20 cellular contexts compared by ENCODE assay signal in genomic region chr20:45032781-45033180, GRCh38.
A peak's percentile ranks its signal among the peaks of the same experiment; 100 is the strongest.
DNase-seq lines count a peak whose midpoint lies in the region; ATAC-seq and TF ChIP-seq lines count a peak whose summit lies in the region.
"Had no signal": no experiment of that assay in that cellular context is flagged by ENCODE, and none has a peak within 500 bp of the region (broad histone marks: within the 10 kb centered on the region; RNA-seq: fewer than 3 reads in every experiment).

No MANE protein-coding gene starts in this region.

- intact Hi-C loops in activated B cell treated with CpG ODN at 0.5 μM for 24 hours (cut with micrococcal nuclease): no loop called here

- H3K9ac ChIP-seq in SK-N-SH: no peak overlapping the region

- TF ChIP-seq RAD21 in SK-N-SH (IDR thresholded peaks at IDR 0.05; ENCODE audit: low read length): no peak

- H3K4me1 Mint-ChIP-seq in activated B cell treated with CpG ODN at 0.5 μM for 24 hours: peaks cover 51% of the 10 kb centered on the region
- H3K4me1 Mint-ChIP-seq in naive B cell: peaks cover 34 to 53% (median 52%) of the 10 kb centered on the region in 3 donors

- no peaks in the 10 kb centered on the region for H3K27me3 Mint-ChIP-seq in activated B cell treated with CpG ODN at 0.5 μM for 24 hours
- no peaks in the 10 kb centered on the region for H3K27me3 Mint-ChIP-seq in naive B cell

- peaks cover 2 to 25% of the 10 kb centered on the region in 2 experiments; a peak in 3 of 4 replicates for H3K4me1 ChIP-seq in SK-N-SH (ENCODE audit: control insufficient read depth in 1 of 2, insufficient read depth in 2 of 2, low read depth in 1 of 2, low read length in 1 of 2)

- no peaks in the 10 kb centered on the region for H3K9me3 ChIP-seq in SK-N-SH
- H3K9me3 ChIP-seq: BE2C had no signal

- H3K79me2 ChIP-seq in SK-N-SH (ENCODE audit: insufficient read depth): peaks cover 15% of the 10 kb centered on the region

- no peak overlapping the region for H3K4me3 ChIP-seq in SK-N-SH (ENCODE audit: low read depth in 2 of 2, low read length in 1 of 2)
- H3K4me3 ChIP-seq: dorsolateral prefrontal cortex, skin epidermis had no signal

- H3K9me2 ChIP-seq in SK-N-SH: no peaks in the 10 kb centered on the region

- DNase-seq in SK-N-SH (no peak), HCEC 1CT (peak; percentile 29), activated B cell treated with CpG ODN at 0.5 μM for 24 hours (no peak), naive B cell (no peak), nucleus accumbens (lab: John Stamatoyannopoulos, UW) (no peak), HuH-7.5 (ENCODE audit: low spot score) (no peak), GM13976 (ENCODE audit: low spot score) (no peak)
- DNase-seq: 8988T; amygdala; BE2C; caudate nucleus; dorsolateral prefrontal cortex; hypothalamus; KG1; NCI-H1092 treated with DMSO at 0.1 percent for 48 hours; SIG-M5; stimulated activated CD4-positive, alpha-beta T cell treated with anti-CD3 and anti-CD28 coated beads, Interleukin-4, amount 100 ng/mL, for 1 hour had no signal

- H3K36me3 Mint-ChIP-seq in activated B cell treated with CpG ODN at 0.5 μM for 24 hours (ENCODE audit: low read depth) (peaks cover 77% of the 10 kb centered on the region), naive B cell (peaks cover 11 to 28% of the 10 kb centered on the region in 2 donors)

- CTCF ChIA-PET in SK-N-SH (lab: Yijun Ruan, JAX): no interaction called here
- CTCF ChIA-PET in activated B cell treated with CpG ODN at 0.5 μM for 24 hours (lab: Charles Lee): no interaction called here

- in situ Hi-C loops in GM13976 (cut with MboI; ENCODE audit: low sequenced_read_pairs, unreplicated experiment): no loop called here

- H3K9me3 Mint-ChIP-seq in activated B cell treated with CpG ODN at 0.5 μM for 24 hours (peaks cover 4% of the 10 kb centered on the region), naive B cell (no peaks in the 10 kb centered on the region)
- H3K9me3 Mint-ChIP-seq: T-helper 2 cell treated with Interferon-gamma antibody and Interleukin-4, amounts not matched to agents 5 μg/mL and 100 μg/mL, for 36 hours had no signal

- H3K36me3 ChIP-seq in SK-N-SH (replicated peaks in 1 of 2; ENCODE audit: control insufficient read depth in 1 of 2, insufficient read depth in 2 of 2, low read length in 1 of 2): peaks cover under 1 to 42% of the 10 kb centered on the region in 2 experiments

- 71% methylated on average over 3 of the region's 3 CpGs for WGBS in SK-N-SH (ENCODE audit: low lambda C conversion rate)

- H3K27ac Mint-ChIP-seq in activated B cell treated with CpG ODN at 0.5 μM for 24 hours (peak overlapping the region; percentile 41), naive B cell (peak overlapping the region in 4 of 6 donors; percentile 1 to 91 (median 48))
- H3K27ac Mint-ChIP-seq: T-helper 2 cell treated with Interferon-gamma antibody and Interleukin-4, amounts not matched to agents 5 μg/mL and 100 μg/mL, for 36 hours had no signal

- POLR2A ChIA-PET in SK-N-SH (lab: Yijun Ruan, JAX): no interaction called here
- POLR2A ChIA-PET in activated B cell treated with CpG ODN at 0.5 μM for 24 hours (lab: Charles Lee): no interaction called here

- H3K27ac ChIP-seq in SK-N-SH (ENCODE audit: low read depth in 2 of 2, low read length in 1 of 2): peak overlapping the region in 1 of 2 experiments; percentile 52; a peak in 2 of 4 replicates
- H3K27ac ChIP-seq: dorsolateral prefrontal cortex, skin epidermis had no signal

- no peak overlapping the region for H3K4me2 ChIP-seq in SK-N-SH

- TF ChIP-seq CTCF in SK-N-SH (IDR thresholded peaks at IDR 0.05) (no peak), activated B cell treated with CpG ODN at 0.5 μM for 24 hours (IDR thresholded peaks at IDR 0.05) (no peak), GM13976 (IDR thresholded peaks at IDR 0.05; ENCODE audit: borderline replicate concordance, control extremely low read depth, extremely low read depth, insufficient read depth, missing control alignments) (no peak)

- peaks cover 27% of the 10 kb centered on the region for H3F3A ChIP-seq in SK-N-SH (replicated peaks; ENCODE audit: insufficient read depth)

- H4K20me1 ChIP-seq in SK-N-SH (ENCODE audit: insufficient read depth): no peaks in the 10 kb centered on the region

- H3K27me3 ChIP-seq in SK-N-SH (ENCODE audit: insufficient read depth): no peaks in the 10 kb centered on the region
- H3K27me3 ChIP-seq: BE2C, dorsolateral prefrontal cortex had no signal

- no peak overlapping the region for H2AFZ ChIP-seq in SK-N-SH (ENCODE audit: low read depth)

- peak overlapping the region; percentile 21 for H3K4me3 Mint-ChIP-seq in activated B cell treated with CpG ODN at 0.5 μM for 24 hours
- peak overlapping the region in 1 of 8 donors; percentile 21 for H3K4me3 Mint-ChIP-seq in naive B cell
- H3K4me3 Mint-ChIP-seq: T-helper 2 cell treated with Interferon-gamma antibody and Interleukin-4, amounts not matched to agents 5 μg/mL and 100 μg/mL, for 36 hours had no signal

- ATAC-seq in SK-N-SH treated with all-trans-retinoic acid at 6 μM for 48 hours (no peak), activated B cell treated with CpG ODN at 0.5 μM for 24 hours (ENCODE audit: low read depth) (peak; percentile 14), naive B cell (ENCODE audit: low read depth in 2 of 2) (peak in 1 of 2 donors; percentile 50)

- 0 out of 4 replicates have a peak, but pooled peaks of 1 of the 2 experiments have one; percentile 52 for TF ChIP-seq EP300 in SK-N-SH (IDR thresholded peaks at IDR 0.05; ENCODE audit: borderline replicate concordance in 1 of 2, low read depth in 1 of 2, low read length in 1 of 2)

TF ChIP-seq in SK-N-SH, 30 proteins besides CTCF, POLR2A, EP300 and RAD21:
- TF ChIP-seq GABPA (IDR thresholded peaks at IDR 0.05; ENCODE audit: low read depth): no peak
- no peak for TF ChIP-seq TEAD4 (IDR thresholded peaks at IDR 0.05; ENCODE audit: borderline replicate concordance, insufficient read depth)
- TF ChIP-seq TCF12 (IDR thresholded peaks at IDR 0.05): peak; percentile 56
- peak; percentile 90 for TF ChIP-seq MEF2A (IDR thresholded peaks at IDR 0.05; ENCODE audit: borderline replicate concordance, low read depth)
- TF ChIP-seq PBX3 (IDR thresholded peaks at IDR 0.05): peak; percentile 58
- TF ChIP-seq JUND (IDR thresholded peaks at IDR 0.05): peak; percentile 17; the same call in 1 of the 2 replicates

TF ChIP-seq in SK-N-SH treated with all-trans-retinoic acid at 6 μM for 48 hours, 23 proteins besides CTCF, POLR2A, EP300 and RAD21:
- no peak for TF ChIP-seq PPARA (CRISPR knock-in tag; IDR thresholded peaks at IDR 0.05; ENCODE audit: borderline replicate concordance)
- TF ChIP-seq TSHZ2 (CRISPR knock-in tag; IDR thresholded peaks at IDR 0.05): no peak
- TF ChIP-seq PATZ1 (CRISPR knock-in tag; IDR thresholded peaks at IDR 0.05; ENCODE audit: borderline replicate concordance): no peak
- TF ChIP-seq GLIS3 (CRISPR knock-in tag; IDR thresholded peaks at IDR 0.05): no peak
TF ChIP-seq in SK-N-SH treated with all-trans-retinoic acid at 6 μM for 48 hours: peak in this region for 0.
